8 cellular contexts compared by ENCODE assay signal in genomic region chr7:102434039-102434481, GRCh38. TPM values are rescaled to one million over a fixed set of nuclear protein-coding genes. Genes with fewer than 3 reads are reported as not detected.
A peak's percentile ranks its signal among the peaks of the same experiment; 100 is the strongest.
DNase-seq lines count a peak whose midpoint lies in the region; ATAC-seq, FAIRE-seq and TF ChIP-seq lines count a peak whose summit lies in the region.

No MANE protein-coding gene starts in this region.

- 25 to 37% (median 27%) methylated on average over 9 of the region's 9 CpGs for WGBS in small intestine, 3 donors

- H3K27ac Mint-ChIP-seq in activated CD8-positive, alpha-beta T cell treated with anti-CD3 and anti-CD28 coated beads for 36 hours: peak overlapping the region; percentile 79

- no peaks in the 10 kb centered on the region for H3K27me3 Mint-ChIP-seq in activated CD8-positive, alpha-beta T cell treated with anti-CD3 and anti-CD28 coated beads for 36 hours

- no peaks in the 10 kb centered on the region for H3K9me3 ChIP-seq in HEK293 (ENCODE audit: control insufficient read depth, insufficient read depth, low read depth, low read length)
- H3K9me3 ChIP-seq in small intestine (ENCODE audit: control insufficient read depth, low read depth): no peaks in the 10 kb centered on the region

- no peak for FAIRE-seq in small intestine (lab: Jason Lieb, UNC)

- ATAC-seq in activated CD8-positive, alpha-beta T cell treated with anti-CD3 and anti-CD28 coated beads for 36 hours: peak; percentile 18
- ATAC-seq in left cardiac atrium (peak; percentile 3 to 8), GM21786 (IDR thresholded peaks at IDR 0.05; ENCODE audit: unreplicated experiment) (no peak)

- H3K4me3 Mint-ChIP-seq in activated CD8-positive, alpha-beta T cell treated with anti-CD3 and anti-CD28 coated beads for 36 hours: peak overlapping the region; percentile 79

- H3K27ac ChIP-seq in HEK293 (ENCODE audit: extremely low read depth, low read depth, low read length) (peak overlapping the region; percentile 68; the same call in 1 of the 2 replicates), small intestine (ENCODE audit: low read depth in 1 of 2, low read length in 1 of 2) (peak overlapping the region; percentile 5 to 62)

- DNase-seq in A172 (ENCODE audit: low spot score) (peak; percentile 34), left cardiac atrium (no peak), small intestine (no peak), NOMO-1 (lab: John Stamatoyannopoulos, UW; ENCODE audit: unreplicated experiment in 2 of 2) (no peak), KBM-7 (no peak)
- DNase-seq in activated CD8-positive, alpha-beta T cell treated with anti-CD3 and anti-CD28 coated beads for 36 hours: peak; percentile 37

- H3K4me1 ChIP-seq in HEK293 (ENCODE audit: control insufficient read depth, insufficient read depth, low read length): peaks cover 15% of the 10 kb centered on the region
- no peaks in the 10 kb centered on the region for H3K4me1 ChIP-seq in small intestine (ENCODE audit: control insufficient read depth in 2 of 2, insufficient read depth in 1 of 2, low read depth in 1 of 2, low read length in 1 of 2)

- POLR2A ChIA-PET in HEK293 (lab: Yijun Ruan, JAX): interaction anchor here (0.6 to 1.0 kb wide), 2 partner anchors 18 to 314 kb away, joined by 3 to 5 read pairs; no protein-coding TSS in a partner anchor
- POLR2A ChIA-PET in activated CD8-positive, alpha-beta T cell treated with anti-CD3 and anti-CD28 coated beads for 36 hours (lab: Charles Lee): interaction anchor here (0.6 to 12.1 kb wide), 5 partner anchors 8 to 38 kb away, joined by 4 to 147 read pairs (median 4); no protein-coding TSS in a partner anchor

- peaks cover 11% of the 10 kb centered on the region for H3K36me3 Mint-ChIP-seq in activated CD8-positive, alpha-beta T cell treated with anti-CD3 and anti-CD28 coated beads for 36 hours (ENCODE audit: low read depth)

- in situ Hi-C loops in KBM-7 (cut with MboI; ENCODE audit: low pct_unique_long_range_greater_than_20kb, low sequenced_read_pairs): no loop called here

- H3K36me3 ChIP-seq in HEK293 (ENCODE audit: control insufficient read depth in 2 of 2, insufficient read depth in 1 of 2, low read length in 2 of 2) (peaks cover 7 to 16% of the 10 kb centered on the region in 2 experiments; a peak in 2 of 3 replicates), small intestine (ENCODE audit: control insufficient read depth in 2 of 2, insufficient read depth in 2 of 2, low read length in 2 of 2) (no peaks in the 10 kb centered on the region)

- intact Hi-C loops in activated CD8-positive, alpha-beta T cell treated with anti-CD3 and anti-CD28 coated beads for 36 hours (cut with micrococcal nuclease): no loop called here
- intact Hi-C loops in left cardiac atrium (cut with DNase I): no loop called here

- peaks cover 39% of the 10 kb centered on the region for H3K4me1 Mint-ChIP-seq in activated CD8-positive, alpha-beta T cell treated with anti-CD3 and anti-CD28 coated beads for 36 hours (ENCODE audit: low read depth)

- 0 out of 2 replicates have a peak, but pooled peaks have one; percentile 4 for TF ChIP-seq CTCF in HEK293 (tag by site-specific recombination; IDR thresholded peaks at IDR 0.05)
- TF ChIP-seq CTCF in activated CD8-positive, alpha-beta T cell treated with anti-CD3 and anti-CD28 coated beads for 36 hours (IDR thresholded peaks at IDR 0.05): no peak

- H3K27me3 ChIP-seq in small intestine (ENCODE audit: control insufficient read depth in 2 of 2, insufficient read depth in 2 of 2, low read length in 2 of 2): no peaks in the 10 kb centered on the region

- H3K9me3 Mint-ChIP-seq in activated CD8-positive, alpha-beta T cell treated with anti-CD3 and anti-CD28 coated beads for 36 hours: no peaks in the 10 kb centered on the region

- CTCF ChIA-PET in HEK293 (lab: Yijun Ruan, JAX): interaction anchor here (0.6 to 1.0 kb wide), 4 partner anchors 22 to 1826 kb away, joined by 3 to 6 read pairs (median 3); partner anchors contain the start of gene PRKRIP1
- CTCF ChIA-PET in activated CD8-positive, alpha-beta T cell treated with anti-CD3 and anti-CD28 coated beads for 36 hours (lab: Charles Lee): interaction anchor here (1.3 to 2.1 kb wide), 4 partner anchors 20 to 33 kb away, joined by 3 to 10 read pairs (median 7); no protein-coding TSS in a partner anchor

- H3K4me3 ChIP-seq in HEK293 (ENCODE audit: low read depth, low read length): peak overlapping the region; percentile 83
- H3K4me3 ChIP-seq in small intestine (ENCODE audit: low read depth in 1 of 2, low read length in 2 of 2): peak overlapping the region; percentile 69 to 85

TF ChIP-seq in HEK293, 187 proteins besides CTCF, POLR2A, EP300 and RAD21 (continues in another document):
- peak; percentile 69 for TF ChIP-seq ZNF335 (tag by site-specific recombination; conservative IDR thresholded peaks at IDR 0.05)
- no peak for TF ChIP-seq ZSCAN23 (tag by site-specific recombination; IDR thresholded peaks at IDR 0.05)
- TF ChIP-seq, protein P1, sequence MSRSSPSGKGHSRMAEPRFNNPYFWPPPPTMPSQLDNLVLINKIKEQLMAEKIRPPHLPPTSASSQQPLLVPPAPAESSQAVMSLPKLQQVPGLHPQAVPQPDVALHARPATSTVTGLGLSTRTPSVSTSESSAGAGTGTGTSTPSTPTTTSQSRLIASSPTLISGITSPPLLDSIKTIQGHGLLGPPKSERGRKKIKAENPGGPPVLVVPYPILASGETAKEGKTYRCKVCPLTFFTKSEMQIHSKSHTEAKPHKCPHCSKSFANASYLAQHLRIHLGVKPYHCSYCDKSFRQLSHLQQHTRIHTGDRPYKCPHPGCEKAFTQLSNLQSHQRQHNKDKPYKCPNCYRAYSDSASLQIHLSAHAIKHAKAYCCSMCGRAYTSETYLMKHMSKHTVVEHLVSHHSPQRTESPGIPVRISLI (tag by site-specific recombination; IDR thresholded peaks at IDR 0.05): peak; percentile 79
- 0 out of 2 replicates have a peak, but pooled peaks have one; percentile 2 for TF ChIP-seq GLIS2 (tag by site-specific recombination; IDR thresholded peaks at IDR 0.05)
- TF ChIP-seq SP3 (tag by site-specific recombination; IDR thresholded peaks at IDR 0.05): 0 out of 2 replicates have a peak, but pooled peaks have one; percentile 12
- TF ChIP-seq ZNF76 (tag by site-specific recombination; IDR thresholded peaks at IDR 0.05; ENCODE audit: borderline replicate concordance, low read depth): no peak
- TF ChIP-seq, protein P2, sequence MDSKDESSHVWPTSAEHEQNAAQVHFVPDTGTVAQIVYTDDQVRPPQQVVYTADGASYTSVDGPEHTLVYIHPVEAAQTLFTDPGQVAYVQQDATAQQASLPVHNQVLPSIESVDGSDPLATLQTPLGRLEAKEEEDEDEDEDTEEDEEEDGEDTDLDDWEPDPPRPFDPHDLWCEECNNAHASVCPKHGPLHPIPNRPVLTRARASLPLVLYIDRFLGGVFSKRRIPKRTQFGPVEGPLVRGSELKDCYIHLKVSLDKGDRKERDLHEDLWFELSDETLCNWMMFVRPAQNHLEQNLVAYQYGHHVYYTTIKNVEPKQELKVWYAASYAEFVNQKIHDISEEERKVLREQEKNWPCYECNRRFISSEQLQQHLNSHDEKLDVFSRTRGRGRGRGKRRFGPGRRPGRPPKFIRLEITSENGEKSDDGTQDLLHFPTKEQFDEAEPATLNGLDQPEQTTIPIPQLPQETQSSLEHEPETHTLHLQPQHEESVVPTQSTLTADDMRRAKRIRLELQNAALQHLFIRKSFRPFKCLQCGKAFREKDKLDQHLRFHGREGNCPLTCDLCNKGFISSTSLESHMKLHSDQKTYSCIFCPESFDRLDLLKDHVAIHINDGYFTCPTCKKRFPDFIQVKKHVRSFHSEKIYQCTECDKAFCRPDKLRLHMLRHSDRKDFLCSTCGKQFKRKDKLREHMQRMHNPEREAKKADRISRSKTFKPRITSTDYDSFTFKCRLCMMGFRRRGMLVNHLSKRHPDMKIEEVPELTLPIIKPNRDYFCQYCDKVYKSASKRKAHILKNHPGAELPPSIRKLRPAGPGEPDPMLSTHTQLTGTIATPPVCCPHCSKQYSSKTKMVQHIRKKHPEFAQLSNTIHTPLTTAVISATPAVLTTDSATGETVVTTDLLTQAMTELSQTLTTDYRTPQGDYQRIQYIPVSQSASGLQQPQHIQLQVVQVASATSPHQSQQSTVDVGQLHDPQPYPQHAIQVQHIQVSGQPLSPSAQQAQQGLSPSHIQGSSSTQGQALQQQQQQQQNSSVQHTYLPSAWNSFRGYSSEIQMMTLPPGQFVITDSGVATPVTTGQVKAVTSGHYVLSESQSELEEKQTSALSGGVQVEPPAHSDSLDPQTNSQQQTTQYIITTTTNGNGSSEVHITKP (tag by site-specific recombination; IDR thresholded peaks at IDR 0.05): peak; percentile 77
- peak; percentile 6; the same call in 1 of the 2 replicates for TF ChIP-seq ZXDB (tag by site-specific recombination; IDR thresholded peaks at IDR 0.05)

RNA-seq across cellular contexts. Expression of gene ORAI2, which starts 0.7 kb away (rescaled TPM):
- total RNA-seq in A172 (2014; rRNA removed; shearing (Covaris generic)): 67.6 and 77.9 TPM in 2 replicates
- 10 to 100 TPM; 29.4 to 35.8 TPM for total RNA-seq in activated CD8-positive, alpha-beta T cell treated with anti-CD3 and anti-CD28 coated beads for 36 hours
- total RNA-seq in left cardiac atrium: 10 to 100 TPM in 1 of 2 donors, 1 to 10 TPM in 1; 6.0 to 12.1 TPM
- 1 to 10 TPM in 2 of 3 donors, under 1 TPM in 1; 0.89 to 8.8 (median 4.1) TPM for polyA plus RNA-seq in small intestine

RNA-seq across cellular contexts. Expression of gene ALKBH4, which starts 30.6 kb away (rescaled TPM):
- 15.3 and 20.8 TPM in 2 replicates for total RNA-seq in A172 (2014; rRNA removed; shearing (Covaris generic))
- 1 to 10 TPM; 6.0 to 6.9 TPM for total RNA-seq in activated CD8-positive, alpha-beta T cell treated with anti-CD3 and anti-CD28 coated beads for 36 hours
- 1 to 10 TPM; 7.1 to 7.2 TPM for total RNA-seq in left cardiac atrium
- polyA plus RNA-seq in small intestine: 10 to 100 TPM in 1 of 3 donors, 1 to 10 TPM in 2; 6.7 to 10.1 (median 7.8) TPM

RNA-seq across cellular contexts. Expression of gene LRWD1, which starts 30.7 kb away (rescaled TPM):
- 43.6 and 52.0 TPM in 2 replicates for total RNA-seq in A172 (2014; rRNA removed; shearing (Covaris generic))
- total RNA-seq in activated CD8-positive, alpha-beta T cell treated with anti-CD3 and anti-CD28 coated beads for 36 hours: 10 to 100 TPM; 12.3 to 12.7 TPM
- total RNA-seq in left cardiac atrium: 10 to 100 TPM in 1 of 2 donors, 1 to 10 TPM in 1; 9.8 to 12.2 TPM
- 10 to 100 TPM; 12.5 to 17.4 (median 14.6) TPM for polyA plus RNA-seq in small intestine

RNA-seq across cellular contexts. Expression of gene PRKRIP1, which starts 37.9 kb away (rescaled TPM):
- 27.1 and 33.5 TPM in 2 replicates for total RNA-seq in A172 (2014; rRNA removed; shearing (Covaris generic))
- 10 to 100 TPM; 29.8 to 33.6 TPM for total RNA-seq in activated CD8-positive, alpha-beta T cell treated with anti-CD3 and anti-CD28 coated beads for 36 hours
- total RNA-seq in left cardiac atrium: 10 to 100 TPM; 12.9 to 19.7 TPM
- 10 to 100 TPM; 17.5 to 21.5 (median 18.6) TPM for polyA plus RNA-seq in small intestine

RNA-seq across cellular contexts. Expression of gene POLR2J, which starts 44.7 kb away (rescaled TPM):
- total RNA-seq in A172 (2014; rRNA removed; shearing (Covaris generic)): 45.6 and 52.1 TPM in 2 replicates
- total RNA-seq in activated CD8-positive, alpha-beta T cell treated with anti-CD3 and anti-CD28 coated beads for 36 hours: 10 to 100 TPM; 49.1 to 54.7 TPM
- 10 to 100 TPM; 42.9 to 52.7 TPM for total RNA-seq in left cardiac atrium
- polyA plus RNA-seq in small intestine: 100 to 1,000 TPM in 2 of 3 donors, 10 to 100 TPM in 1; 75.7 to 169 (median 145) TPM

Comparison
In these comparisons a context has a peak if more than half of its experiments do, and no peak if none do; other contexts are left out.
1. DNase-seq: peak in A172 (single experiment) and activated CD8-positive, alpha-beta T cell treated with anti-CD3 and anti-CD28 coated beads for 36 hours (single experiment); none in left cardiac atrium (single experiment), small intestine (single experiment), NOMO-1 (0 of 2) and KBM-7 (single experiment).